9 cellular contexts compared by ENCODE assay signal in the genomic region with DNA sequence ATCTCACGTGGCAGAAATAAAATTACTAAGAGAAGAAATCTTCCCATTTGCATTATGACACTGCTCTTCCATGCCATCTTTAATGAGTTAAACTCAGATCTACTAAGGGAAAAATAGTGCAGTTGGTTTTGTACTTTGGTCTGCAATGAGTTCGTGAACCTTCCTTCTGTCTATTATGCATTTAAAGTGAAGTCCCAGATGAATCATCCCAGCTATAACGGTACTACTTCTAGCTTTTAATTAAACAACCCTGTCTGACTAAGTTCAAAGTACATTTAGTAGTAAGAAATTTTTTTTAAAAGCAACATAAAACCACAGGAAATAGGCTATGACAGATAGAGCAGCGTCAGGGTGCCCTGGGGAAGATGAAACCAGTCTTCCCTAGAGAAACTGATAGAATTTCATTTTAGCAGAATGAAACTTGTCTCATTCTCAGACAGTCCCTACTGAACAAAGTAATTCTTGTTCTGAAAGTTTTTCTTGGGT. TPM values are rescaled to one million over a fixed set of nuclear protein-coding genes. Genes with fewer than 3 reads are reported as not detected.
A peak's percentile ranks its signal among the peaks of the same experiment; 100 is the strongest.
DNase-seq lines count a peak whose midpoint lies in the region; ATAC-seq, FAIRE-seq and TF ChIP-seq lines count a peak whose summit lies in the region.
"Had no signal": no experiment of that assay in that cellular context is flagged by ENCODE, and none has a peak within 500 bp of the region (broad histone marks: within the 10 kb centered on the region; RNA-seq: fewer than 3 reads in every experiment).

No MANE protein-coding gene starts in this region.

- H3K27ac Mint-ChIP-seq in central memory CD8-positive, alpha-beta T cell (ENCODE audit: low read depth): peak overlapping the region; percentile 96
- no peak overlapping the region for H3K27ac Mint-ChIP-seq in Calu3 (ENCODE audit: unreplicated experiment)

- no peak for TF ChIP-seq CTCF in Calu3 (IDR thresholded peaks at IDR 0.05; ENCODE audit: unreplicated experiment)

- H3K4me1 Mint-ChIP-seq in central memory CD8-positive, alpha-beta T cell: peaks cover 38% of the 10 kb centered on the region
- H3K4me1 Mint-ChIP-seq in Calu3 (ENCODE audit: low read depth, unreplicated experiment): peaks cover 6% of the 10 kb centered on the region

- peak overlapping the region; percentile 76 for H3K4me3 Mint-ChIP-seq in central memory CD8-positive, alpha-beta T cell
- H3K4me3 Mint-ChIP-seq in Calu3 (ENCODE audit: low read depth, unreplicated experiment): no peak overlapping the region

- H3K36me3 Mint-ChIP-seq in central memory CD8-positive, alpha-beta T cell (ENCODE audit: insufficient read depth): peaks cover 4% of the 10 kb centered on the region
- H3K36me3 Mint-ChIP-seq in Calu3 (ENCODE audit: insufficient read depth, unreplicated experiment): no peaks in the 10 kb centered on the region

- H3K9me3 Mint-ChIP-seq in central memory CD8-positive, alpha-beta T cell: no peaks in the 10 kb centered on the region
- no peaks in the 10 kb centered on the region for H3K9me3 Mint-ChIP-seq in Calu3 (ENCODE audit: low read depth, unreplicated experiment)

- no peaks in the 10 kb centered on the region for H3K27me3 Mint-ChIP-seq in central memory CD8-positive, alpha-beta T cell
- no peaks in the 10 kb centered on the region for H3K27me3 Mint-ChIP-seq in Calu3 (ENCODE audit: unreplicated experiment)

- ATAC-seq in GM21576 (IDR thresholded peaks at IDR 0.05; ENCODE audit: unreplicated experiment): peak; percentile 75
- peak; percentile 98 for ATAC-seq in central memory CD8-positive, alpha-beta T cell (replicated peaks; ENCODE audit: extremely low read depth, poor library complexity, severe bottlenecking)
- no peak for ATAC-seq in GM19463 (IDR thresholded peaks at IDR 0.05; ENCODE audit: unreplicated experiment)

- CTCF ChIA-PET in Calu3 (lab: Charles Lee): interaction anchor here (0.6 kb wide), 1 partner anchor 26 kb away, joined by 3 read pairs; no protein-coding TSS in a partner anchor

- DNase-seq in A172 (ENCODE audit: low spot score) (peak; percentile 69), SW480 (ENCODE audit: low spot score) (peak; percentile 51), frontal cortex (ENCODE audit: low spot score in 2 of 2) (no peak), Calu3 (no peak)
- DNase-seq in central memory CD8-positive, alpha-beta T cell (ENCODE audit: low spot score in 2 of 2): peak in 1 of 2 donors; percentile 27
- peak; percentile 55 for DNase-seq in stimulated activated CD8-positive, alpha-beta memory T cell treated with anti-CD3 and anti-CD28 coated beads, Interleukin-4, amount 100 ng/mL, for 48 hours

- no peak for FAIRE-seq in frontal cortex (lab: Jason Lieb, UNC)

- no TSS peak for BruUV-seq in Calu3 (replicated peaks; lab: Mats Ljungman, UMichigan)

- intact Hi-C loops in Calu3 (cut with micrococcal nuclease; ENCODE audit: unreplicated experiment): no loop called here

RNA-seq across cellular contexts. Expression of gene TMIGD1, which starts 1.8 kb away (rescaled TPM):
- not detected in 2 replicates for total RNA-seq in A172 (2014; rRNA removed; shearing (Covaris generic))
- total RNA-seq in frontal cortex (not detected), Calu3 (2022) (not detected in 2 replicates)
- total RNA-seq: Daoy had no signal

RNA-seq across cellular contexts. Expression of gene BLMH, which starts 40.4 kb away (rescaled TPM):
- 48.7 and 50.5 TPM in 2 replicates for total RNA-seq in A172 (2014; rRNA removed; shearing (Covaris generic))
- total RNA-seq in frontal cortex: 48.5 TPM
- total RNA-seq in Calu3 (2022): 28.2 and 33.7 TPM in 2 replicates

RNA-seq across cellular contexts. Expression of gene CPD, which starts 46.6 kb away (rescaled TPM):
- total RNA-seq in A172 (2014; rRNA removed; shearing (Covaris generic)): 53.0 and 100 TPM in 2 replicates
- total RNA-seq in frontal cortex (71.7 TPM), Calu3 (2022) (79.0 and 82.9 TPM in 2 replicates)

Comparison
In these comparisons a context has a peak if more than half of its experiments do, and no peak if none do; other contexts are left out.
1. DNase-seq: peak in A172 (single experiment), SW480 (single experiment) and stimulated activated CD8-positive, alpha-beta memory T cell treated with anti-CD3 and anti-CD28 coated beads, Interleukin-4, amount 100 ng/mL, for 48 hours (single experiment); none in frontal cortex (0 of 2) and Calu3 (single experiment).